In genomic region chr20:63843222-63843621, GRCh38 we compare ENCODE assay signal across 2 cellular contexts.
A peak's percentile ranks its signal among the peaks of the same experiment; 100 is the strongest.
TF ChIP-seq lines count a peak whose summit lies in the region.

No MANE protein-coding gene starts in this region.

TF ChIP-seq in HepG2, 621 proteins besides CTCF, POLR2A, EP300 and RAD21 (continues in another document):
- TF ChIP-seq ZNF350 (CRISPR knock-in tag; IDR thresholded peaks at IDR 0.05; ENCODE audit: borderline replicate concordance, low read depth): no peak
- no peak for TF ChIP-seq HMGA1 (CRISPR knock-in tag; conservative IDR thresholded peaks at IDR 0.05)
- TF ChIP-seq MLLT10 (CRISPR knock-in tag; IDR thresholded peaks at IDR 0.05): no peak
- TF ChIP-seq EZH2 (conservative IDR thresholded peaks at IDR 0.05; ENCODE audit: low read depth, low read length): 0 out of 2 replicates have a peak, but pooled peaks have one; percentile 8
- TF ChIP-seq ZNF747 (CRISPR knock-in tag; IDR thresholded peaks at IDR 0.05; ENCODE audit: borderline replicate concordance): no peak
- TF ChIP-seq EED (CRISPR knock-in tag; IDR thresholded peaks at IDR 0.05): 0 out of 2 replicates have a peak, but pooled peaks have one; percentile 40
- TF ChIP-seq ZNF788 (CRISPR knock-in tag; IDR thresholded peaks at IDR 0.05; ENCODE audit: borderline replicate concordance): 0 out of 2 replicates have a peak, but pooled peaks have one; percentile 42
- no peak for TF ChIP-seq CHD2 (IDR thresholded peaks at IDR 0.05; ENCODE audit: low read depth, low read length)
- TF ChIP-seq RNF219 (CRISPR knock-in tag; IDR thresholded peaks at IDR 0.05): no peak
- no peak for TF ChIP-seq ZNF251 (CRISPR knock-in tag; IDR thresholded peaks at IDR 0.05)
- no peak for TF ChIP-seq THRA (CRISPR knock-in tag; IDR thresholded peaks at IDR 0.05; ENCODE audit: borderline replicate concordance)
- TF ChIP-seq STAG1 (CRISPR knock-in tag; IDR thresholded peaks at IDR 0.05): no peak
- TF ChIP-seq ZNF33B (CRISPR knock-in tag; IDR thresholded peaks at IDR 0.05): no peak
- TF ChIP-seq MAZ (IDR thresholded peaks at IDR 0.05; ENCODE audit: borderline replicate concordance, low read depth, low read length): no peak
- 0 out of 2 replicates have a peak, but pooled peaks have one; percentile 21 for TF ChIP-seq MAZ (CRISPR knock-in tag; IDR thresholded peaks at IDR 0.05; ENCODE audit: low read depth)
- no peak for TF ChIP-seq ZNF407 (CRISPR knock-in tag; IDR thresholded peaks at IDR 0.05; ENCODE audit: not compliant biosample characterization)
- no peak for TF ChIP-seq ZKSCAN5 (CRISPR knock-in tag; IDR thresholded peaks at IDR 0.05)
- no peak for TF ChIP-seq KMT2A (CRISPR knock-in tag; IDR thresholded peaks at IDR 0.05)
- TF ChIP-seq ZEB1 (IDR thresholded peaks at IDR 0.05; ENCODE audit: insufficient replicate concordance, low read depth): no peak

TF ChIP-seq in H1, 55 proteins besides CTCF, POLR2A, EP300 and RAD21:
- TF ChIP-seq CHD2 (IDR thresholded peaks at IDR 0.05; ENCODE audit: low read length): no peak
- TF ChIP-seq ATF3 (IDR thresholded peaks at IDR 0.05; ENCODE audit: insufficient read depth, low read depth, low read length): no peak
- no peak for TF ChIP-seq TAF7 (optimal IDR thresholded peaks at IDR 0.05; ENCODE audit: borderline replicate concordance, low read depth, low read length)
- TF ChIP-seq SIX5 (IDR thresholded peaks at IDR 0.05; ENCODE audit: low read depth, low read length): no peak
- TF ChIP-seq HDAC6 (IDR thresholded peaks at IDR 0.05; ENCODE audit: low read depth, low read length): no peak
- TF ChIP-seq KDM5A (IDR thresholded peaks at IDR 0.05; ENCODE audit: low read length): no peak
- no peak for TF ChIP-seq BCL11A (IDR thresholded peaks at IDR 0.05; ENCODE audit: low read depth in 2 of 2, low read length in 2 of 2)
